In the genomic region with DNA sequence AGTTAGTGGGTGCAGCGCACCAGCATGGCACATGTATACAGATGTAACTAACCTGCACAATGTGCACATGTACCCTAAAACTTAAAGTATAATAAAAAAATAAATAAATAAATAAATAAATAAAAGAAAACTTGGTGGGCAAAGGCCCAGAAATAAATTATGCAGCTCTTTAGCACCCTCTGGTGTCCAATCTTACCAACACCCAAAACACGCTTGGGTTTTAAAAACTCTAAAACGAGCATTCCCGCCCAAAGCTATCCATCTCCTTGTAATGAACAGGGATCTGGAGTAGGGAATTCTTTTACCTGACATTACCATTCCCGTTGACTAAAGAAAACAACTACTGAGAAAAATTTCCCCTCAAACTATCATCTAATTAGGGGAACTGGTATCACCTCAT, we compare ENCODE assay signal across 10 cellular contexts.
DNase-seq lines count a peak whose midpoint lies in the region; ATAC-seq, FAIRE-seq and TF ChIP-seq lines count a peak whose summit lies in the region.
"Had no signal": no experiment of that assay in that cellular context is flagged by ENCODE, and none has a peak within 500 bp of the region (broad histone marks: within the 10 kb centered on the region; RNA-seq: fewer than 3 reads in every experiment).

No MANE protein-coding gene starts in this region.

- H3K27ac ChIP-seq in heart left ventricle: no peak overlapping the region
- no peak overlapping the region for H3K27ac ChIP-seq in OCI-LY3 (ENCODE audit: low read length)
- H3K27ac ChIP-seq in upper lobe of right lung: no peak overlapping the region

- no peaks in the 10 kb centered on the region for H4K20me1 ChIP-seq in OCI-LY3 (ENCODE audit: insufficient read depth, low read length)

- H2AFZ ChIP-seq in OCI-LY3 (ENCODE audit: low read depth, low read length): peak overlapping the region; percentile 47; the same call in 1 of the 2 replicates

- H3K27me3 ChIP-seq in heart left ventricle (no peaks in the 10 kb centered on the region), OCI-LY3 (ENCODE audit: low read depth, low read length) (no peaks in the 10 kb centered on the region), upper lobe of right lung (no peaks in the 10 kb centered on the region)

- H3K4me2 ChIP-seq in OCI-LY3 (ENCODE audit: low read length): peak overlapping the region; percentile 44

- TF ChIP-seq CTCF in heart left ventricle (IDR thresholded peaks at IDR 0.05) (peak in 10 of 12 donors; percentile 14 to 47 (median 30)), OCI-LY3 (IDR thresholded peaks at IDR 0.05; ENCODE audit: low read depth, low read length) (peak; percentile 50), fibroblast of the aortic adventitia (IDR thresholded peaks at IDR 0.05; ENCODE audit: insufficient read depth, low read length) (peak; percentile 14), upper lobe of right lung (IDR thresholded peaks at IDR 0.05) (peak; percentile 52)

- H3K9ac ChIP-seq in OCI-LY3 (ENCODE audit: low read length): no peak overlapping the region

- H3K4me1 Mint-ChIP-seq in activated T-helper 17 cell treated with anti-CD3 and anti-CD28 coated beads, Interleukin-2, amount 50 U/mL, for 72 hours: no peaks in the 10 kb centered on the region

- no peak for FAIRE-seq in GM12891 (lab: Jason Lieb, UNC)
- FAIRE-seq: HTR-8/SVneo had no signal

- H3K9me3 ChIP-seq in heart left ventricle (no peaks in the 10 kb centered on the region), OCI-LY3 (ENCODE audit: insufficient read depth, low read length) (no peaks in the 10 kb centered on the region), upper lobe of right lung (no peaks in the 10 kb centered on the region)

- intact Hi-C loops in heart left ventricle (cut with DNase I): loop anchor here in 1 of 10 donors (10.0 kb wide), 1 partner anchor 1797 kb away; no protein-coding TSS in a partner anchor
- intact Hi-C loops in Right ventricle myocardium superior (cut with DNase I): no loop called here
- intact Hi-C loops in upper lobe of right lung (cut with DNase I): no loop called here

- no peaks in the 10 kb centered on the region for H3K27me3 Mint-ChIP-seq in activated T-helper 17 cell treated with anti-CD3 and anti-CD28 coated beads, Interleukin-2, amount 50 U/mL, for 72 hours

- no peak for ATAC-seq in heart left ventricle
- no peak for ATAC-seq in Right ventricle myocardium superior (ENCODE audit: poor library complexity)
- ATAC-seq in upper lobe of right lung: no peak
- no peak for ATAC-seq in activated T-helper 17 cell treated with anti-CD3 and anti-CD28 coated beads, Interleukin-2, amount 50 U/mL, for 72 hours (replicated peaks)

- H3K36me3 ChIP-seq in heart left ventricle (no peaks in the 10 kb centered on the region), OCI-LY3 (replicated peaks; ENCODE audit: low read depth, low read length) (no peaks in the 10 kb centered on the region), upper lobe of right lung (no peaks in the 10 kb centered on the region)

- TF ChIP-seq POLR2A in heart left ventricle (IDR thresholded peaks at IDR 0.05): no peak
- TF ChIP-seq POLR2A in GM12891 (IDR thresholded peaks at IDR 0.05; ENCODE audit: low read depth, low read length): no peak

- WGBS in heart left ventricle, 4 donors: 86 to 91% (median 89%) methylated on average over 5 of the region's 5 CpGs

- no peaks in the 10 kb centered on the region for H3K79me2 ChIP-seq in OCI-LY3 (ENCODE audit: low read length)

- H3K27ac Mint-ChIP-seq in activated T-helper 17 cell treated with anti-CD3 and anti-CD28 coated beads, Interleukin-2, amount 50 U/mL, for 72 hours: no peak overlapping the region

- no peaks in the 10 kb centered on the region for H3K36me3 Mint-ChIP-seq in activated T-helper 17 cell treated with anti-CD3 and anti-CD28 coated beads, Interleukin-2, amount 50 U/mL, for 72 hours (ENCODE audit: low read depth)

- DNase-seq in heart left ventricle (no peak), Right ventricle myocardium superior (no peak), fibroblast of the aortic adventitia (ENCODE audit: low read depth) (peak; percentile 19), upper lobe of right lung (no peak), GM12891 (ENCODE audit: insufficient read length, low spot score) (no peak), hepatic stellate cell (ENCODE audit: low spot score) (no peak)
- DNase-seq: stimulated activated naive CD4-positive, alpha-beta T cell had no signal

- H3K4me1 ChIP-seq in heart left ventricle (no peaks in the 10 kb centered on the region), OCI-LY3 (ENCODE audit: low read length) (peaks cover 3% of the 10 kb centered on the region; the same call in 1 of the 2 replicates), upper lobe of right lung (no peaks in the 10 kb centered on the region)

- H3K4me3 ChIP-seq in heart left ventricle (no peak overlapping the region), OCI-LY3 (ENCODE audit: low read length) (no peak overlapping the region), fibroblast of the aortic adventitia (ENCODE audit: low read depth, low read length) (no peak overlapping the region), upper lobe of right lung (no peak overlapping the region)

- no peak overlapping the region for H3K4me3 Mint-ChIP-seq in activated T-helper 17 cell treated with anti-CD3 and anti-CD28 coated beads, Interleukin-2, amount 50 U/mL, for 72 hours

- peaks cover 7% of the 10 kb centered on the region for H3K9me3 Mint-ChIP-seq in activated T-helper 17 cell treated with anti-CD3 and anti-CD28 coated beads, Interleukin-2, amount 50 U/mL, for 72 hours

TF ChIP-seq in GM12891, 5 proteins besides CTCF, POLR2A, EP300 and RAD21:
- TF ChIP-seq PAX5 (IDR thresholded peaks at IDR 0.05; ENCODE audit: insufficient read depth, low read length, severe bottlenecking): no peak
- no peak for TF ChIP-seq POLR2AphosphoS5 (IDR thresholded peaks at IDR 0.05; ENCODE audit: low read depth, low read length)
- TF ChIP-seq SPI1 (IDR thresholded peaks at IDR 0.05; ENCODE audit: low read depth, low read length): no peak
- no peak for TF ChIP-seq POU2F2 (IDR thresholded peaks at IDR 0.05; ENCODE audit: low read depth, low read length)
- no peak for TF ChIP-seq TAF1 (IDR thresholded peaks at IDR 0.05; ENCODE audit: low read depth, low read length)
TF ChIP-seq in GM12891: peak in this region for 0.
